Comparison of ENCODE assay signal across 14 cellular contexts in the genomic region with DNA sequence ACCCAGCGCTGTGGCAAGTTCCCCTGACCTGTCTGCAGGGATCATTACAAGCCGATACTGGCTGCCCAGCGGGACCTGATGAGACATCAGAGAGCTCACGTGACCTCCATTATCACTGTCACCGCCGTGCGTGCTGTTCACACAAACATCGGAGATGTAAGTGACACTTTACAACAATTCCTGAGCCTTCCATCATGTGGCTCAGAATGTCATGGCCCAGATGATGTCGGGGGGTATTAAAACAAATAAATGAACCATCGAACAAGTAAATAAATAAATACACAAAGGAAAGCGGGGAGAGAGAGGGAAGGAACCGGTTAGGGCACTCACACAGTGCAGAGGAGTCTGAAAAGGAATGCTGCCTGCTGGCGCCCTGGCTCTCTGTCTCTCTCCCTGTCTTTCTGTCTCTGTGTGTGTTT.
DNase-seq lines count a peak whose midpoint lies in the region; ATAC-seq, FAIRE-seq and TF ChIP-seq lines count a peak whose summit lies in the region.
"Had no signal": no experiment of that assay in that cellular context is flagged by ENCODE, and none has a peak within 500 bp of the region (broad histone marks: within the 10 kb centered on the region; RNA-seq: fewer than 3 reads in every experiment).

No MANE protein-coding gene starts in this region.

- DNase-seq in DMS79 treated with DMSO at 0.1 percent for 48 hours (lab: John Stamatoyannopoulos, UW) (peak; percentile 37), K562 (ENCODE audit: extremely low read depth in 1 of 4, low spot score in 3 of 4) (no peak), mesendoderm (peak; percentile 90), NCI-H226 (no peak), osteocyte (ENCODE audit: extremely low spot score, unreplicated experiment) (no peak), COLO668 (lab: John Stamatoyannopoulos, UW; ENCODE audit: unreplicated experiment) (no peak)
- DNase-seq: activated CD4-positive, alpha-beta T cell treated with anti-CD3 and anti-CD28 coated beads, Interleukin-2, amount 50 U/mL, for 1 hour; cerebellar nuclear complex; NCI-H1092; NCI-H774; T-helper 1 cell had no signal

- peaks cover 4% of the 10 kb centered on the region for H3K9me3 Mint-ChIP-seq in osteocyte (ENCODE audit: unreplicated experiment)
- H3K9me3 Mint-ChIP-seq in activated T-helper 17 cell treated with anti-CD3 and anti-CD28 coated beads, Interleukin-2, amount 50 U/mL, for 72 hours, result no peaks in the 10 kb centered on the region

- H3K4me2 ChIP-seq in K562 (ENCODE audit: insufficient read depth, low read length), result no peak overlapping the region
- H3K4me2 ChIP-seq in mesendoderm (ENCODE audit: low read length), result peak overlapping the region; percentile 65

- intact Hi-C loops in K562 (cut with micrococcal nuclease), result no loop called here

- H3K9me3 ChIP-seq in HUES64 (ENCODE audit: insufficient read depth, low read depth, low read length), result no peaks in the 10 kb centered on the region
- no peaks in the 10 kb centered on the region for H3K9me3 ChIP-seq in K562 (replicated peaks; ENCODE audit: control insufficient read depth, insufficient read depth, low read depth, low read length)

- H2BK120ac ChIP-seq in mesendoderm (ENCODE audit: low read depth, low read length), result no peak overlapping the region

- H3K27me3 Mint-ChIP-seq in osteocyte (ENCODE audit: unreplicated experiment), result no peaks in the 10 kb centered on the region
- H3K27me3 Mint-ChIP-seq in activated T-helper 17 cell treated with anti-CD3 and anti-CD28 coated beads, Interleukin-2, amount 50 U/mL, for 72 hours, result peaks cover 26% of the 10 kb centered on the region

- no peak for FAIRE-seq in K562 (lab: Jason Lieb, UNC)

- H3K4me1 ChIP-seq in HUES64 (ENCODE audit: insufficient read depth, low read length) (peaks cover 29% of the 10 kb centered on the region), K562 (replicated peaks in 1 of 2; ENCODE audit: control insufficient read depth in 2 of 2, insufficient read depth in 2 of 2, low read length in 2 of 2) (no peaks in the 10 kb centered on the region), mesendoderm (ENCODE audit: control insufficient read depth, low read depth, low read length) (no peaks in the 10 kb centered on the region)

- H3K4me3 ChIP-seq in HUES64 (ENCODE audit: low read length) (peak overlapping the region; percentile 44), K562 (no peak overlapping the region), mesendoderm (ENCODE audit: low read length) (peak overlapping the region; percentile 22)

- no peak overlapping the region for H4K5ac ChIP-seq in mesendoderm (ENCODE audit: low read length)

- no TSS peak for BruUV-seq in K562 (replicated peaks; lab: Mats Ljungman, UMichigan)

- no peak overlapping the region for H2BK5ac ChIP-seq in mesendoderm (ENCODE audit: low read length)

- H3K27ac Mint-ChIP-seq in osteocyte (ENCODE audit: unreplicated experiment), result no peak overlapping the region
- H3K27ac Mint-ChIP-seq in activated T-helper 17 cell treated with anti-CD3 and anti-CD28 coated beads, Interleukin-2, amount 50 U/mL, for 72 hours, result no peak overlapping the region

- H3K36me3 ChIP-seq in HUES64 (ENCODE audit: insufficient read depth, low read length) (no peaks in the 10 kb centered on the region), K562 (ENCODE audit: control insufficient read depth, insufficient read depth, low read length) (no peaks in the 10 kb centered on the region), mesendoderm (ENCODE audit: control insufficient read depth, insufficient read depth, low read length) (no peaks in the 10 kb centered on the region)

- H3K27ac ChIP-seq in HUES64 (ENCODE audit: low read depth, low read length), result no peak overlapping the region
- H3K27ac ChIP-seq in K562 (ENCODE audit: extremely low read depth, low read depth, low read length), result no peak overlapping the region
- H3K27ac ChIP-seq in mesendoderm (ENCODE audit: low read depth, low read length), result no peak overlapping the region
- H3K27ac ChIP-seq: C4-2B had no signal

- TF ChIP-seq RAD21 in K562 (CRISPR knock-in tag; conservative IDR thresholded peaks at IDR 0.05 in 1 of 2, IDR thresholded peaks at IDR 0.05 in 1 of 2), result no peak

- H3K23ac ChIP-seq in mesendoderm (ENCODE audit: low read length), result no peak overlapping the region

- no peak overlapping the region for H2AK5ac ChIP-seq in mesendoderm (ENCODE audit: low read length)

- H3K9ac ChIP-seq in HUES64 (ENCODE audit: low read depth, low read length), result no peak overlapping the region
- no peak overlapping the region for H3K9ac ChIP-seq in K562 (ENCODE audit: insufficient read depth in 1 of 2, low read depth in 2 of 2, low read length in 2 of 2)
- H3K9ac ChIP-seq in mesendoderm (ENCODE audit: low read length), result no peak overlapping the region

- no peak for TF ChIP-seq POLR2A in K562 (conservative IDR thresholded peaks at IDR 0.05)

- CTCF ChIA-PET in K562 (lab: Yijun Ruan, JAX; ENCODE audit: low intra/inter-chr PET ratio), result no interaction called here

- H3K56ac ChIP-seq in mesendoderm (ENCODE audit: low read length), result no peak overlapping the region

- H3K79me1 ChIP-seq in mesendoderm (ENCODE audit: low read length), result no peaks in the 10 kb centered on the region

- H3K79me2 ChIP-seq in K562 (ENCODE audit: control insufficient read depth, insufficient read depth, low read length) (no peaks in the 10 kb centered on the region), mesendoderm (ENCODE audit: control insufficient read depth, insufficient read depth, low read length) (no peaks in the 10 kb centered on the region)

- H4K20me1 ChIP-seq in K562 (replicated peaks; ENCODE audit: control insufficient read depth, insufficient read depth, low read length), result no peaks in the 10 kb centered on the region

- no peak overlapping the region for H2BK15ac ChIP-seq in mesendoderm (replicated peaks; ENCODE audit: low read depth)

- ATAC-seq in K562, result peak; percentile 42; the same call in 2 of the 3 replicates
- no peak for ATAC-seq in activated T-helper 17 cell treated with anti-CD3 and anti-CD28 coated beads, Interleukin-2, amount 50 U/mL, for 72 hours (replicated peaks)

- H3K4me1 Mint-ChIP-seq in osteocyte (ENCODE audit: unreplicated experiment), result peaks cover 20% of the 10 kb centered on the region
- no peaks in the 10 kb centered on the region for H3K4me1 Mint-ChIP-seq in activated T-helper 17 cell treated with anti-CD3 and anti-CD28 coated beads, Interleukin-2, amount 50 U/mL, for 72 hours

- 8% methylated on average over 11 of the region's 13 CpGs for WGBS in HUES64
- WGBS in K562 (ENCODE audit: insufficient coverage, low coverage, missing lambda C conversion rate), result under 1% methylated on average over 13 of the region's 13 CpGs
- no CpG with 5 or more reads among the region's 13 CpGs for WGBS in mesendoderm (ENCODE audit: extremely low coverage, insufficient coverage, low lambda C conversion rate)

- no peaks in the 10 kb centered on the region for H3K9me1 ChIP-seq in K562 (ENCODE audit: control insufficient read depth, insufficient read depth, low read length)

- POLR2A ChIA-PET in K562 (lab: Yijun Ruan, JAX), result interaction anchor here (0.6 kb wide), 1 partner anchor 14 kb away, joined by 4 read pairs; no protein-coding TSS in a partner anchor

- H2AFZ ChIP-seq in K562 (ENCODE audit: low read depth, low read length), result no peak overlapping the region

- no peak for TF ChIP-seq EP300 in K562 (IDR thresholded peaks at IDR 0.05; ENCODE audit: low read length)

- H3K4ac ChIP-seq in mesendoderm (ENCODE audit: low read depth, low read length), result no peak overlapping the region

- H3K18ac ChIP-seq in mesendoderm (ENCODE audit: low read length), result no peak overlapping the region

- H4K8ac ChIP-seq in mesendoderm (ENCODE audit: low read depth, low read length), result no peak overlapping the region

- peaks cover 36% of the 10 kb centered on the region for H3K27me3 ChIP-seq in HUES64 (ENCODE audit: insufficient read depth, low read length)
- H3K27me3 ChIP-seq in K562 (ENCODE audit: control insufficient read depth in 2 of 2, insufficient read depth in 2 of 2, low read length in 2 of 2), result peaks cover 9 to 43% of the 10 kb centered on the region in 2 experiments; a peak in 4 of 5 replicates
- no peaks in the 10 kb centered on the region for H3K27me3 ChIP-seq in mesendoderm (ENCODE audit: insufficient read depth, low read length, poor library complexity)

- no peaks in the 10 kb centered on the region for H3K36me3 Mint-ChIP-seq in osteocyte (ENCODE audit: unreplicated experiment)
- no peaks in the 10 kb centered on the region for H3K36me3 Mint-ChIP-seq in activated T-helper 17 cell treated with anti-CD3 and anti-CD28 coated beads, Interleukin-2, amount 50 U/mL, for 72 hours (ENCODE audit: low read depth)

- no peak overlapping the region for H3K4me3 Mint-ChIP-seq in osteocyte (ENCODE audit: unreplicated experiment)
- no peak overlapping the region for H3K4me3 Mint-ChIP-seq in activated T-helper 17 cell treated with anti-CD3 and anti-CD28 coated beads, Interleukin-2, amount 50 U/mL, for 72 hours

- TF ChIP-seq CTCF in K562 (IDR thresholded peaks at IDR 0.05 in 2 of 3, conservative IDR thresholded peaks at IDR 0.05 in 1 of 3; ENCODE audit: insufficient read depth in 2 of 3, low read depth in 1 of 3, low read length in 3 of 3) (no peak), osteocyte (IDR thresholded peaks at IDR 0.05) (no peak)

- in situ Hi-C loops in K562 (cut with MboI), result no loop called here

TF ChIP-seq in K562, 482 proteins besides CTCF, POLR2A, EP300 and RAD21 (continues in another document):
- no peak for TF ChIP-seq BCL6 (CRISPR knock-in tag; IDR thresholded peaks at IDR 0.05)
- TF ChIP-seq, protein P1, sequence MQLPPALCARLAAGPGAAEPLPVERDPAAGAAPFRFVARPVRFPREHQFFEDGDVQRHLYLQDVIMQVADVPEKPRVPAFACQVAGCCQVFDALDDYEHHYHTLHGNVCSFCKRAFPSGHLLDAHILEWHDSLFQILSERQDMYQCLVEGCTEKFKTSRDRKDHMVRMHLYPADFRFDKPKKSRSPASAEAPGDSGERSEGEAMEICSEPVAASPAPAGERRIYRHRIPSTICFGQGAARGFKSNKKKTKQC (CRISPR knock-in tag; IDR thresholded peaks at IDR 0.05), result no peak
- TF ChIP-seq SREBF2 (CRISPR knock-in tag; IDR thresholded peaks at IDR 0.05), result no peak
- TF ChIP-seq MTA1 (IDR thresholded peaks at IDR 0.05; ENCODE audit: borderline replicate concordance), result no peak

Comparison
In these comparisons a context has a peak if more than half of its experiments do, and no peak if none do; other contexts are left out.
1. DNase-seq: peak in DMS79 treated with DMSO at 0.1 percent for 48 hours (single experiment) and mesendoderm (single experiment); none in K562 (0 of 4), NCI-H226 (single experiment), osteocyte (single experiment) and COLO668 (single experiment).